6 cellular contexts compared by ENCODE assay signal in genomic region chr19:48874309-48875135, GRCh38. TPM values are rescaled to one million over a fixed set of nuclear protein-coding genes. Genes with fewer than 3 reads are reported as not detected.
DNase-seq lines count a peak whose midpoint lies in the region; ATAC-seq, FAIRE-seq and TF ChIP-seq lines count a peak whose summit lies in the region.

No MANE protein-coding gene starts in this region.

- peak overlapping the region; percentile 33 for H3K27ac Mint-ChIP-seq in neural progenitor cell

- H3K27ac ChIP-seq in neural progenitor cell, result no peak overlapping the region

- peak overlapping the region; percentile 100 for H3K4me3 Mint-ChIP-seq in neural progenitor cell

- H3K9me3 Mint-ChIP-seq in neural progenitor cell, result no peaks in the 10 kb centered on the region

- no peak overlapping the region for H2AFZ ChIP-seq in neural progenitor cell (replicated peaks)

- H4K20me1 ChIP-seq in neural progenitor cell (ENCODE audit: low read depth), result peaks cover 28% of the 10 kb centered on the region

- H3K4me2 ChIP-seq in neural progenitor cell, result peak overlapping the region; percentile 45

- H3K4me3 ChIP-seq in BE2C (ENCODE audit: low read depth, low read length) (peak overlapping the region; percentile 88), bronchial epithelial cell (ENCODE audit: low read depth, low read length) (peak overlapping the region; percentile 89), neural progenitor cell (no peak overlapping the region)

- peaks cover 11% of the 10 kb centered on the region for H3K4me1 ChIP-seq in BE2C
- H3K4me1 ChIP-seq in neural progenitor cell, result peaks cover 1% of the 10 kb centered on the region

- no peak overlapping the region for H3K9ac ChIP-seq in neural progenitor cell

- H3K9me3 ChIP-seq in BE2C, result no peaks in the 10 kb centered on the region
- H3K9me3 ChIP-seq in neural progenitor cell (ENCODE audit: low read depth), result no peaks in the 10 kb centered on the region

- peaks cover 28% of the 10 kb centered on the region for H3K79me2 ChIP-seq in neural progenitor cell (ENCODE audit: low read depth)

- ATAC-seq in GM21367 (IDR thresholded peaks at IDR 0.05; ENCODE audit: unreplicated experiment), result no peak

- H3K27me3 ChIP-seq in BE2C (no peaks in the 10 kb centered on the region), bronchial epithelial cell (ENCODE audit: control insufficient read depth, insufficient read depth, low read length) (no peaks in the 10 kb centered on the region), neural progenitor cell (no peaks in the 10 kb centered on the region)

- peaks cover 44% of the 10 kb centered on the region for H3K4me1 Mint-ChIP-seq in neural progenitor cell

- H3F3A ChIP-seq in neural progenitor cell (ENCODE audit: low read depth), result peaks cover 9% of the 10 kb centered on the region

- no peak for TF ChIP-seq EP300 in Ishikawa (IDR thresholded peaks at IDR 0.05; ENCODE audit: borderline replicate concordance)

- TF ChIP-seq RAD21 in Ishikawa (IDR thresholded peaks at IDR 0.05; ENCODE audit: low read depth), result no peak

- H3K36me3 Mint-ChIP-seq in neural progenitor cell, result peaks cover 27% of the 10 kb centered on the region

- no peak for FAIRE-seq in bronchial epithelial cell (lab: Jason Lieb, UNC)

- no peak for TF ChIP-seq CTCF in BE2C (IDR thresholded peaks at IDR 0.05; ENCODE audit: low read depth, low read length)
- TF ChIP-seq CTCF in bronchial epithelial cell (IDR thresholded peaks at IDR 0.05; ENCODE audit: insufficient read depth, low read length, severe bottlenecking), result no peak
- TF ChIP-seq CTCF in neural progenitor cell (IDR thresholded peaks at IDR 0.05), result no peak

- H3K27me3 Mint-ChIP-seq in neural progenitor cell (ENCODE audit: insufficient read depth, low read depth), result peaks cover 10% of the 10 kb centered on the region

- H3K36me3 ChIP-seq in BE2C, result no peaks in the 10 kb centered on the region; the same call in 1 of the 2 replicates
- peaks cover 23% of the 10 kb centered on the region for H3K36me3 ChIP-seq in bronchial epithelial cell (ENCODE audit: control insufficient read depth, insufficient read depth, low read length)
- H3K36me3 ChIP-seq in neural progenitor cell, result no peaks in the 10 kb centered on the region

- DNase-seq in BE2C (peak; percentile 54), bronchial epithelial cell (ENCODE audit: low read depth) (peak; percentile 74), neural progenitor cell (ENCODE audit: low spot score) (peak; percentile 1), NCI-H2107 treated with DMSO at 0.1 percent for 48 hours (lab: John Stamatoyannopoulos, UW; ENCODE audit: unreplicated experiment) (no peak)

TF ChIP-seq in Ishikawa, 13 proteins besides CTCF, POLR2A, EP300 and RAD21:
- TF ChIP-seq TEAD4 (IDR thresholded peaks at IDR 0.05) (no peak), NFIC (IDR thresholded peaks at IDR 0.05) (peak; percentile 84)

RNA-seq across cellular contexts. Expression of gene PPP1R15A, which starts 2.3 kb away (rescaled TPM):
- polyA plus RNA-seq in BE2C (2012; ENCODE audit: insufficient read depth, insufficient read length, low read depth), result 145 TPM
- total RNA-seq in bronchial epithelial cell (118 and 168 TPM in 2 replicates), neural progenitor cell (ENCODE audit: low replicate concordance) (10.6 and 19.1 TPM in 2 replicates)

RNA-seq across cellular contexts. Expression of gene PLEKHA4, which starts 6.1 kb away (rescaled TPM):
- polyA plus RNA-seq in BE2C (2012; ENCODE audit: insufficient read depth, insufficient read length, low read depth), result 2.9 TPM
- total RNA-seq in bronchial epithelial cell (0.79 and 2.2 TPM in 2 replicates), neural progenitor cell (ENCODE audit: low replicate concordance) (6.2 and 6.3 TPM in 2 replicates)

RNA-seq across cellular contexts. Expression of gene TULP2, which starts 24.0 kb away (rescaled TPM):
- polyA plus RNA-seq in BE2C (2012; ENCODE audit: insufficient read depth, insufficient read length, low read depth), result not detected
- total RNA-seq in bronchial epithelial cell (not detected in 2 replicates), neural progenitor cell (ENCODE audit: low replicate concordance) (0.26 and 0.40 TPM in 2 replicates)

RNA-seq across cellular contexts. Expression of gene NUCB1, which starts 25.6 kb away (rescaled TPM):
- polyA plus RNA-seq in BE2C (2012; ENCODE audit: insufficient read depth, insufficient read length, low read depth), result 152 TPM
- total RNA-seq in bronchial epithelial cell (88.2 and 91.7 TPM in 2 replicates), neural progenitor cell (ENCODE audit: low replicate concordance) (73.5 and 158 TPM in 2 replicates)

RNA-seq across cellular contexts. Expression of gene HSD17B14, which starts 38.2 kb away (rescaled TPM):
- polyA plus RNA-seq in BE2C (2012; ENCODE audit: insufficient read depth, insufficient read length, low read depth), result 11.4 TPM
- total RNA-seq in bronchial epithelial cell, result 1.3 and 1.9 TPM in 2 replicates
- total RNA-seq in neural progenitor cell (ENCODE audit: low replicate concordance), result 11.2 and 27.6 TPM in 2 replicates
